16 cellular contexts compared by ENCODE assay signal in genomic region chr15:92938387-92938786, GRCh38. TPM values are rescaled to one million over a fixed set of nuclear protein-coding genes. Genes with fewer than 3 reads are reported as not detected.
DNase-seq lines count a peak whose midpoint lies in the region; ATAC-seq and TF ChIP-seq lines count a peak whose summit lies in the region.
"Had no signal": no experiment of that assay in that cellular context is flagged by ENCODE, and none has a peak within 500 bp of the region (broad histone marks: within the 10 kb centered on the region; RNA-seq: fewer than 3 reads in every experiment).

No MANE protein-coding gene starts in this region.

- H3K27me3 ChIP-seq in breast epithelium, result no peaks in the 10 kb centered on the region
- no peaks in the 10 kb centered on the region for H3K27me3 ChIP-seq in Panc1 (ENCODE audit: control insufficient read depth, insufficient read depth, low read length)
- H3K27me3 ChIP-seq in tibial artery, result no peaks in the 10 kb centered on the region
- H3K27me3 ChIP-seq: BLaER1 treated with 17β-estradiol and CSF1 and Interleukin-3, amounts not matched to agents 10 nM and 100 nM; left lung had no signal

- no peaks in the 10 kb centered on the region for H3K4me1 Mint-ChIP-seq in MCF 10A (ENCODE audit: insufficient read depth, unreplicated experiment)
- peaks cover 54% of the 10 kb centered on the region for H3K4me1 Mint-ChIP-seq in activated naive CD4-positive, alpha-beta T cell treated with anti-CD3 and anti-CD28 coated beads for 36 hours (ENCODE audit: low read depth)

- H3K36me3 Mint-ChIP-seq in MCF 10A (ENCODE audit: insufficient read depth, unreplicated experiment), result peaks cover 97% of the 10 kb centered on the region
- H3K36me3 Mint-ChIP-seq in activated naive CD4-positive, alpha-beta T cell treated with anti-CD3 and anti-CD28 coated beads for 36 hours (ENCODE audit: low read depth), result peaks cover 72% of the 10 kb centered on the region

- H3K4me1 ChIP-seq in breast epithelium, result no peaks in the 10 kb centered on the region
- peaks cover 9% of the 10 kb centered on the region; the same call in 1 of the 2 replicates for H3K4me1 ChIP-seq in Panc1 (ENCODE audit: control insufficient read depth, insufficient read depth, low read length)
- peaks cover 0 to 9% (median 2%) of the 10 kb centered on the region in 4 donors for H3K4me1 ChIP-seq in tibial artery

- H3K27ac ChIP-seq in breast epithelium (no peak overlapping the region), Panc1 (ENCODE audit: low read length) (no peak overlapping the region), tibial artery (no peak overlapping the region)
- H3K27ac ChIP-seq: BLaER1 treated with 17β-estradiol and CSF1 and Interleukin-3, amounts not matched to agents 10 nM and 100 nM; left lung had no signal

- H3K9me3 Mint-ChIP-seq in MCF 10A (ENCODE audit: unreplicated experiment), result no peaks in the 10 kb centered on the region
- H3K9me3 Mint-ChIP-seq in activated naive CD4-positive, alpha-beta T cell treated with anti-CD3 and anti-CD28 coated beads for 36 hours, result no peaks in the 10 kb centered on the region

- H3K36me3 ChIP-seq in breast epithelium (peaks cover 4% of the 10 kb centered on the region), Panc1 (ENCODE audit: control insufficient read depth, insufficient read depth, low read length) (peaks cover 90% of the 10 kb centered on the region), tibial artery (peaks cover 67 to 95% (median 93%) of the 10 kb centered on the region in 3 donors)

- H3K27ac Mint-ChIP-seq in MCF 10A (ENCODE audit: low read depth, unreplicated experiment), result no peak overlapping the region
- no peak overlapping the region for H3K27ac Mint-ChIP-seq in activated naive CD4-positive, alpha-beta T cell treated with anti-CD3 and anti-CD28 coated beads for 36 hours

- H3K9me3 ChIP-seq in breast epithelium, result no peaks in the 10 kb centered on the region
- H3K9me3 ChIP-seq in Panc1 (ENCODE audit: control insufficient read depth, insufficient read depth, low read depth, low read length), result no peaks in the 10 kb centered on the region
- no peaks in the 10 kb centered on the region for H3K9me3 ChIP-seq in tibial artery
- H3K9me3 ChIP-seq: left lung had no signal

- no peak overlapping the region for H3K4me3 Mint-ChIP-seq in MCF 10A (ENCODE audit: unreplicated experiment)
- H3K4me3 Mint-ChIP-seq in activated naive CD4-positive, alpha-beta T cell treated with anti-CD3 and anti-CD28 coated beads for 36 hours, result no peak overlapping the region

- no peaks in the 10 kb centered on the region for H3K27me3 Mint-ChIP-seq in MCF 10A (ENCODE audit: insufficient read depth, unreplicated experiment)
- no peaks in the 10 kb centered on the region for H3K27me3 Mint-ChIP-seq in activated naive CD4-positive, alpha-beta T cell treated with anti-CD3 and anti-CD28 coated beads for 36 hours (ENCODE audit: low read depth)

- BruUV-seq in MCF 10A (replicated peaks; lab: Mats Ljungman, UMichigan) (no TSS peak), Panc1 (replicated peaks; lab: Mats Ljungman, UMichigan) (no TSS peak)

- peak; percentile 16 for TF ChIP-seq CTCF in MCF 10A (IDR thresholded peaks at IDR 0.05; ENCODE audit: unreplicated experiment)
- no peak for TF ChIP-seq CTCF in breast epithelium (IDR thresholded peaks at IDR 0.05)
- TF ChIP-seq CTCF in Panc1 (IDR thresholded peaks at IDR 0.05), result peak; percentile 27; the same call in 1 of the 2 replicates
- peak; percentile 36 for TF ChIP-seq CTCF in fibroblast of pulmonary artery (IDR thresholded peaks at IDR 0.05; ENCODE audit: low read length, missing control alignments)
- peak; percentile 11 to 24 for TF ChIP-seq CTCF in tibial artery (IDR thresholded peaks at IDR 0.05)

- no peak for ATAC-seq in Panc1
- ATAC-seq in GM18873 (IDR thresholded peaks at IDR 0.05; ENCODE audit: low FRiP score, unreplicated experiment), result no peak
- ATAC-seq: left lung had no signal

- TF ChIP-seq POLR2A in breast epithelium (IDR thresholded peaks at IDR 0.05), result no peak

- intact Hi-C loops in MCF 10A (cut with micrococcal nuclease), result no loop called here
- intact Hi-C loops in breast epithelium (cut with DNase I; ENCODE audit: low total_unique reads), result no loop called here
- intact Hi-C loops in Panc1 (cut with micrococcal nuclease; ENCODE audit: unreplicated experiment), result no loop called here
- intact Hi-C loops in tibial artery (cut with DNase I; ENCODE audit: low total_unique reads), result no loop called here
- intact Hi-C loops in activated naive CD4-positive, alpha-beta T cell treated with anti-CD3 and anti-CD28 coated beads for 36 hours (cut with micrococcal nuclease), result no loop called here

- in situ Hi-C loops in Panc1 (cut with HindIII; ENCODE audit: low pct_unique_long_range_greater_than_20kb, low sequenced_read_pairs), result no loop called here

- DNase-seq in MCF 10A (ENCODE audit: unreplicated experiment) (no peak), breast epithelium (ENCODE audit: low spot score in 2 of 2) (no peak), Panc1 (ENCODE audit: low read depth, low spot score) (no peak), fibroblast of pulmonary artery (ENCODE audit: low read depth) (no peak), tibial artery (no peak), KG1 (lab: John Stamatoyannopoulos, UW) (no peak)
- no peak for DNase-seq in activated naive CD4-positive, alpha-beta T cell treated with anti-CD3 and anti-CD28 coated beads for 36 hours
- DNase-seq: activated CD4-positive, alpha-beta T cell treated with anti-CD3 and anti-CD28 coated beads for 1 hour; dermis blood vessel endothelial cell; head of caudate nucleus; left lung; NCI-H510A; SHP77; substantia nigra had no signal

- H3K4me3 ChIP-seq in breast epithelium, result no peak overlapping the region
- no peak overlapping the region for H3K4me3 ChIP-seq in Panc1 (ENCODE audit: low read depth in 2 of 2, low read length in 2 of 2)
- H3K4me3 ChIP-seq in fibroblast of pulmonary artery (replicated peaks; ENCODE audit: low read depth, low read length), result no peak overlapping the region
- H3K4me3 ChIP-seq in tibial artery, result no peak overlapping the region
- H3K4me3 ChIP-seq: BLaER1 treated with 17β-estradiol and CSF1 and Interleukin-3, amounts not matched to agents 10 nM and 100 nM; left lung had no signal

- CTCF ChIA-PET in MCF 10A (lab: Yijun Ruan, JAX), result interaction anchor here (0.7 kb wide), 1 partner anchor 26 kb away, joined by 3 read pairs; no protein-coding TSS in a partner anchor
- CTCF ChIA-PET in Panc1 (lab: Charles Lee), result no interaction called here
- CTCF ChIA-PET in activated naive CD4-positive, alpha-beta T cell treated with anti-CD3 and anti-CD28 coated beads for 36 hours (lab: Charles Lee), result interaction anchor here (0.9 to 1.6 kb wide), 2 partner anchors 13 to 74 kb away, joined by 3 to 4 read pairs; no protein-coding TSS in a partner anchor

- POLR2A ChIA-PET in MCF 10A (lab: Yijun Ruan, JAX) (interaction anchor here (1.7 to 2.3 kb wide), 2 partner anchors 8 to 12 kb away, joined by 5 to 10 read pairs; no protein-coding TSS in a partner anchor), Panc1 (lab: Charles Lee) (no interaction called here)

RNA-seq across cellular contexts. Expression of gene CHD2, which starts 38.3 kb away (rescaled TPM):
- total RNA-seq in MCF 10A (2022) (129 and 148 TPM in 2 replicates), breast epithelium (100 to 1,000 TPM; 137 to 215 (median 197) TPM), Panc1 (2021; ENCODE audit: unreplicated experiment) (81.8 TPM)
- polyA plus RNA-seq in Panc1 (2012; ENCODE audit: insufficient read length), result 43.9 TPM
- 100 to 1,000 TPM; 164 to 185 TPM for total RNA-seq in activated naive CD4-positive, alpha-beta T cell treated with anti-CD3 and anti-CD28 coated beads for 36 hours

Comparison
In these comparisons a context has a peak if more than half of its experiments do, and no peak if none do; other contexts are left out.
1. CTCF ChIP-seq: peak in MCF 10A (single experiment), Panc1 (single experiment), fibroblast of pulmonary artery (single experiment) and tibial artery (2 of 2); none in breast epithelium (0 of 3).